In genomic region chr1:206770531-206771352, GRCh38 we compare ENCODE assay signal across 8 cellular contexts.
A peak's percentile ranks its signal among the peaks of the same experiment; 100 is the strongest.
DNase-seq lines count a peak whose midpoint lies in the region; ATAC-seq and TF ChIP-seq lines count a peak whose summit lies in the region.

Gene IL19, plus strand, starts transcription at chr1:206770773. Its CDS starts 65,890 bp downstream, at chr1:206836663.

- peak; percentile 6 to 22 for ATAC-seq in activated CD4-positive, CD25-positive, alpha-beta regulatory T cell treated with anti-CD3 and anti-CD28 coated beads, Interleukin-2, amount 50 U/mL, for 24 hours
- no peak for ATAC-seq in GM19328 (IDR thresholded peaks at IDR 0.05; ENCODE audit: unreplicated experiment)

- TF ChIP-seq CTCF in choroid plexus epithelial cell (conservative IDR thresholded peaks at IDR 0.05; ENCODE audit: low read depth, low read length), result no peak

- DNase-seq in activated CD4-positive, CD25-positive, alpha-beta regulatory T cell (lab: John Stamatoyannopoulos, UW), result no peak
- DNase-seq in MV-4-11 (lab: John Stamatoyannopoulos, UW), result peak; percentile 89
- peak; percentile 45 for DNase-seq in choroid plexus epithelial cell (ENCODE audit: low read depth)
- peak; percentile 28 for DNase-seq in skeletal muscle cell (ENCODE audit: low read depth)
- no peak for DNase-seq in SHP77 treated with DMSO at 0.1 percent for 48 hours (lab: John Stamatoyannopoulos, UW)
- no peak for DNase-seq in NCI-H2107 treated with DMSO at 0.1 percent for 48 hours (lab: John Stamatoyannopoulos, UW; ENCODE audit: unreplicated experiment)

- H3K4me3 ChIP-seq in choroid plexus epithelial cell (ENCODE audit: low read depth, low read length) (no peak within 1 kb of the TSS), skeletal muscle cell (ENCODE audit: low read depth, low read length) (no peak within 1 kb of the TSS)

Comparison
In these comparisons a context has a peak if more than half of its experiments do, and no peak if none do; other contexts are left out.
1. DNase-seq: peak in MV-4-11 (single experiment), choroid plexus epithelial cell (single experiment) and skeletal muscle cell (single experiment); none in activated CD4-positive, CD25-positive, alpha-beta regulatory T cell (0 of 4), SHP77 treated with DMSO at 0.1 percent for 48 hours (single experiment) and NCI-H2107 treated with DMSO at 0.1 percent for 48 hours (single experiment).